In genomic region chr3:94524102-94524922, GRCh38 we compare ENCODE assay signal across 15 cellular contexts.
A peak's percentile ranks its signal among the peaks of the same experiment; 100 is the strongest.
DNase-seq lines count a peak whose midpoint lies in the region; ATAC-seq and TF ChIP-seq lines count a peak whose summit lies in the region.
"Had no signal": no experiment of that assay in that cellular context is flagged by ENCODE, and none has a peak within 500 bp of the region (broad histone marks: within the 10 kb centered on the region; RNA-seq: fewer than 3 reads in every experiment).

No MANE protein-coding gene starts in this region.

- peaks cover 30% of the 10 kb centered on the region for H3K4me1 ChIP-seq in Caco-2
- peaks cover 3% of the 10 kb centered on the region for H3K4me1 ChIP-seq in neuron (ENCODE audit: insufficient read depth, low read length)

- TF ChIP-seq POLR2A in erythroblast (IDR thresholded peaks at IDR 0.05; ENCODE audit: low read length), result no peak

- H3K9me3 Mint-ChIP-seq in Caco-2 (ENCODE audit: unreplicated experiment), result no peaks in the 10 kb centered on the region
- H3K9me3 Mint-ChIP-seq in natural killer cell treated with Interleukin-12 subunit alpha and Interleukin-12 subunit beta and Interleukin-15 and Interleukin-18, amount 100 ng/mL, for 72 hours, result peaks cover 19% of the 10 kb centered on the region

- no peaks in the 10 kb centered on the region for H3K9me3 ChIP-seq in Caco-2
- H3K9me3 ChIP-seq in neuron (ENCODE audit: low read length), result no peaks in the 10 kb centered on the region

- DNase-seq in Caco-2 (peak; percentile 81 to 83), NCI-H69 (lab: John Stamatoyannopoulos, UW) (peak; percentile 46), erythroblast (lab: John Stamatoyannopoulos, UW) (peak; percentile 3 to 37), SK-N-DZ (ENCODE audit: low spot score) (no peak), GM10266 (ENCODE audit: extremely low spot score) (no peak)
- no peak for DNase-seq in natural killer cell treated with Interleukin-12 subunit alpha and Interleukin-12 subunit beta and Interleukin-15 and Interleukin-18, amount 100 ng/mL, for 72 hours (ENCODE audit: low spot score)
- DNase-seq: activated gamma-delta T cell; aorta; dorsolateral prefrontal cortex; NCI-H2107; small intestine; stimulated activated naive CD8-positive, alpha-beta T cell treated with anti-CD3 and anti-CD28 coated beads, Interleukin-15, amount 100 ng/mL, for 72 hours had no signal

- H3K27ac Mint-ChIP-seq in Caco-2 (ENCODE audit: unreplicated experiment), result peak overlapping the region; percentile 34
- H3K27ac Mint-ChIP-seq in natural killer cell treated with Interleukin-12 subunit alpha and Interleukin-12 subunit beta and Interleukin-15 and Interleukin-18, amount 100 ng/mL, for 72 hours, result no peak overlapping the region
- H3K27ac Mint-ChIP-seq: stimulated activated naive CD8-positive, alpha-beta T cell treated with anti-CD3 and anti-CD28 coated beads, Interleukin-15, amount 100 ng/mL, for 72 hours had no signal

- H3K4me1 Mint-ChIP-seq in Caco-2 (ENCODE audit: low read depth, unreplicated experiment), result peaks cover 29% of the 10 kb centered on the region
- no peaks in the 10 kb centered on the region for H3K4me1 Mint-ChIP-seq in natural killer cell treated with Interleukin-12 subunit alpha and Interleukin-12 subunit beta and Interleukin-15 and Interleukin-18, amount 100 ng/mL, for 72 hours (ENCODE audit: low read depth in 2 of 2)
- H3K4me1 Mint-ChIP-seq: stimulated activated naive CD8-positive, alpha-beta T cell treated with anti-CD3 and anti-CD28 coated beads, Interleukin-15, amount 100 ng/mL, for 72 hours had no signal

- H3K27me3 Mint-ChIP-seq in Caco-2 (ENCODE audit: insufficient read depth, unreplicated experiment), result no peaks in the 10 kb centered on the region
- no peaks in the 10 kb centered on the region for H3K27me3 Mint-ChIP-seq in natural killer cell treated with Interleukin-12 subunit alpha and Interleukin-12 subunit beta and Interleukin-15 and Interleukin-18, amount 100 ng/mL, for 72 hours
- H3K27me3 Mint-ChIP-seq: stimulated activated naive CD8-positive, alpha-beta T cell treated with anti-CD3 and anti-CD28 coated beads, Interleukin-15, amount 100 ng/mL, for 72 hours had no signal

- intact Hi-C loops in Caco-2 (cut with micrococcal nuclease; ENCODE audit: unreplicated experiment), result loop anchor here (1.0 to 10.0 kb wide), 10 partner anchors 20 to 437 kb away; no protein-coding TSS in a partner anchor

- CTCF ChIA-PET in Caco-2 (lab: Charles Lee), result interaction anchor here (0.5 to 1.2 kb wide), 8 partner anchors 63 to 443 kb away, joined by 3 to 6 read pairs (median 4); no protein-coding TSS in a partner anchor

- no peak overlapping the region for H3K4me3 ChIP-seq in Caco-2 (ENCODE audit: low read depth, low read length)
- no peak overlapping the region for H3K4me3 ChIP-seq in neuron (ENCODE audit: low read length)
- H3K4me3 ChIP-seq: dorsolateral prefrontal cortex, SK-N-MC had no signal

- no peaks in the 10 kb centered on the region for H3K36me3 ChIP-seq in Caco-2 (ENCODE audit: control insufficient read depth, insufficient read depth, low read length)
- H3K36me3 ChIP-seq in neuron (ENCODE audit: insufficient read depth, low read length), result no peaks in the 10 kb centered on the region

- peak overlapping the region; percentile 54 for H3K4me3 Mint-ChIP-seq in Caco-2 (ENCODE audit: unreplicated experiment)
- H3K4me3 Mint-ChIP-seq in natural killer cell treated with Interleukin-12 subunit alpha and Interleukin-12 subunit beta and Interleukin-15 and Interleukin-18, amount 100 ng/mL, for 72 hours, result no peak overlapping the region
- H3K4me3 Mint-ChIP-seq: stimulated activated naive CD8-positive, alpha-beta T cell treated with anti-CD3 and anti-CD28 coated beads, Interleukin-15, amount 100 ng/mL, for 72 hours had no signal

- BruUV-seq in Caco-2 (replicated peaks; lab: Mats Ljungman, UMichigan), result no TSS peak

- no peaks in the 10 kb centered on the region for H3K27me3 ChIP-seq in Caco-2 (replicated peaks; ENCODE audit: control insufficient read depth, insufficient read depth, low read length)
- no peaks in the 10 kb centered on the region for H3K27me3 ChIP-seq in neuron (ENCODE audit: insufficient read depth, low read length)
- H3K27me3 ChIP-seq: dorsolateral prefrontal cortex had no signal

- POLR2A ChIA-PET in Caco-2 (lab: Charles Lee), result no interaction called here

- H3K36me3 Mint-ChIP-seq in Caco-2 (ENCODE audit: insufficient read depth, unreplicated experiment), result no peaks in the 10 kb centered on the region
- no peaks in the 10 kb centered on the region for H3K36me3 Mint-ChIP-seq in natural killer cell treated with Interleukin-12 subunit alpha and Interleukin-12 subunit beta and Interleukin-15 and Interleukin-18, amount 100 ng/mL, for 72 hours

- TF ChIP-seq CTCF in Caco-2 (IDR thresholded peaks at IDR 0.05; ENCODE audit: insufficient read depth in 1 of 2, low read depth in 1 of 2, low read length in 1 of 2, severe bottlenecking in 1 of 2, unreplicated experiment in 1 of 2) (no peak), GM10266 (IDR thresholded peaks at IDR 0.05; ENCODE audit: control insufficient read depth, insufficient read depth, low read depth, missing control alignments) (no peak)

- ATAC-seq in natural killer cell treated with Interleukin-12 subunit alpha and Interleukin-12 subunit beta and Interleukin-15 and Interleukin-18, amount 100 ng/mL, for 72 hours, result no peak
- ATAC-seq in HG03439 (IDR thresholded peaks at IDR 0.05; ENCODE audit: unreplicated experiment), result no peak
- ATAC-seq: stimulated activated naive CD8-positive, alpha-beta T cell treated with anti-CD3 and anti-CD28 coated beads, Interleukin-15, amount 100 ng/mL, for 72 hours had no signal

- H2AFZ ChIP-seq in neuron (ENCODE audit: low read depth, low read length), result peak overlapping the region; percentile 54

Comparison
In these comparisons a context has a peak if more than half of its experiments do, and no peak if none do; other contexts are left out.
1. DNase-seq: peak in Caco-2 (2 of 2), NCI-H69 (single experiment) and erythroblast (2 of 2); none in natural killer cell treated with Interleukin-12 subunit alpha and Interleukin-12 subunit beta and Interleukin-15 and Interleukin-18, amount 100 ng/mL, for 72 hours (single experiment), SK-N-DZ (single experiment) and GM10266 (single experiment).